13 cellular contexts compared by ENCODE assay signal in genomic region chr1:41559331-41559730, GRCh38.
"Had no signal": no experiment of that assay in that cellular context is flagged by ENCODE, and none has a peak within 500 bp of the region (broad histone marks: within the 10 kb centered on the region; RNA-seq: fewer than 3 reads in every experiment).

No MANE protein-coding gene starts in this region.

- H3K27me3 ChIP-seq: body of pancreas had no signal

- H3K9me3 ChIP-seq: body of pancreas, SK-N-SH had no signal

- DNase-seq: activated CD8-positive, alpha-beta memory T cell treated with anti-CD3 and anti-CD28 coated beads, Interleukin-2, amount 50 U/mL, for 4 hours; activated CD8-positive, alpha-beta T cell treated with anti-CD3 and anti-CD28 coated beads for 36 hours; activated gamma-delta T cell; activated naive CD8-positive, alpha-beta T cell treated with anti-CD3 and anti-CD28 coated beads for 36 hours; central memory CD4-positive, alpha-beta T cell; effector CD8-positive, alpha-beta T cell; foreskin keratinocyte; naive thymus-derived CD8-positive, alpha-beta T cell; SK-N-SH; T-cell; T1000; trophoblast cell had no signal

- H3K4me1 ChIP-seq: foreskin keratinocyte had no signal

- H3K4me3 Mint-ChIP-seq: activated CD8-positive, alpha-beta T cell treated with anti-CD3 and anti-CD28 coated beads for 36 hours; activated naive CD8-positive, alpha-beta T cell treated with anti-CD3 and anti-CD28 coated beads for 36 hours; naive thymus-derived CD8-positive, alpha-beta T cell; T-cell had no signal

- H3K27ac Mint-ChIP-seq: activated CD8-positive, alpha-beta T cell treated with anti-CD3 and anti-CD28 coated beads for 36 hours; activated naive CD8-positive, alpha-beta T cell treated with anti-CD3 and anti-CD28 coated beads for 36 hours; T-cell had no signal

- H3K9ac ChIP-seq: SK-N-SH had no signal

- H3K27me3 Mint-ChIP-seq: activated CD8-positive, alpha-beta T cell treated with anti-CD3 and anti-CD28 coated beads for 36 hours; activated naive CD8-positive, alpha-beta T cell treated with anti-CD3 and anti-CD28 coated beads for 36 hours; naive thymus-derived CD8-positive, alpha-beta T cell; T-cell had no signal

- H3K4me3 ChIP-seq: body of pancreas had no signal

- H3K9me3 Mint-ChIP-seq: T-cell had no signal

- H3K27ac ChIP-seq: body of pancreas, foreskin keratinocyte had no signal
